Comparison of ENCODE assay signal across 9 cellular contexts in genomic region chr12:53052419-53053222, GRCh38. TPM values are rescaled to one million over a fixed set of nuclear protein-coding genes. Genes with fewer than 3 reads are reported as not detected.
DNase-seq lines count a peak whose midpoint lies in the region; ATAC-seq and TF ChIP-seq lines count a peak whose summit lies in the region.
"Had no signal": no experiment of that assay in that cellular context is flagged by ENCODE, and none has a peak within 500 bp of the region (broad histone marks: within the 10 kb centered on the region; RNA-seq: fewer than 3 reads in every experiment).

No MANE protein-coding gene starts in this region.

- TF ChIP-seq CTCF in ascending aorta (IDR thresholded peaks at IDR 0.05): no peak

- peak; percentile 61 for DNase-seq in HT1080 (ENCODE audit: low read depth)
- peak in 1 of 2 donors; percentile 92 for DNase-seq in ascending aorta (ENCODE audit: low spot score in 2 of 2)
- DNase-seq in inferior parietal cortex (ENCODE audit: extremely low spot score): peak; percentile 79
- peak; percentile 80 for DNase-seq in smooth muscle cell of the brain vasculature (ENCODE audit: low read depth, low spot score)
- DNase-seq in NCI-H526 (lab: John Stamatoyannopoulos, UW): no peak

- H3K36me3 ChIP-seq in ascending aorta: peaks cover 19 to 39% of the 10 kb centered on the region in 2 donors

- H3K9me3 ChIP-seq in ascending aorta: no peaks in the 10 kb centered on the region

- peaks cover 3 to 48% of the 10 kb centered on the region in 2 donors for H3K4me1 ChIP-seq in ascending aorta

- no peak for ATAC-seq in GM18873 (IDR thresholded peaks at IDR 0.05; ENCODE audit: low FRiP score, unreplicated experiment)
- ATAC-seq in GM18502 (IDR thresholded peaks at IDR 0.05; ENCODE audit: poor library complexity, unreplicated experiment): no peak
- ATAC-seq in GM19397 (IDR thresholded peaks at IDR 0.05; ENCODE audit: unreplicated experiment): no peak

- intact Hi-C loops in ascending aorta (cut with DNase I): no loop called here

- no peaks in the 10 kb centered on the region for H3K27me3 ChIP-seq in ascending aorta

- H3K27ac ChIP-seq in ascending aorta: peak overlapping the region; percentile 98 to 99
- H3K27ac ChIP-seq: HL-60 had no signal

- H3K4me3 ChIP-seq in ascending aorta: peak overlapping the region; percentile 75 to 84

RNA-seq across cellular contexts. Expression of gene TNS2, which starts 2.8 kb away (rescaled TPM):
- 29.1 and 32.5 TPM in 2 replicates for total RNA-seq in HT1080 (2014; rRNA removed; shearing (Covaris generic))
- 17.7 and 22.9 TPM in 2 replicates for polyA plus RNA-seq in HT1080 (2015; cell fraction: cytosol; rRNA removed)
- polyA plus RNA-seq in HT1080 (2015; cell fraction: nucleus; rRNA removed): 104 and 109 TPM in 2 replicates
- total RNA-seq in ascending aorta: 608 TPM

RNA-seq across cellular contexts. Expression of gene SPRYD3, which starts 26.6 kb away (rescaled TPM):
- total RNA-seq in HT1080 (2014; rRNA removed; shearing (Covaris generic)): 11.4 and 12.7 TPM in 2 replicates
- polyA plus RNA-seq in HT1080 (2015; cell fraction: cytosol; rRNA removed): 9.2 and 11.7 TPM in 2 replicates
- polyA plus RNA-seq in HT1080 (2015; cell fraction: nucleus; rRNA removed): 11.1 and 12.1 TPM in 2 replicates
- total RNA-seq in ascending aorta: 48.6 TPM

RNA-seq across cellular contexts. Expression of gene IGFBP6, which starts 44.8 kb away (rescaled TPM):
- total RNA-seq in HT1080 (2014; rRNA removed; shearing (Covaris generic)): 58.5 and 72.9 TPM in 2 replicates
- polyA plus RNA-seq in HT1080 (2015; cell fraction: cytosol; rRNA removed): 107 and 132 TPM in 2 replicates
- 65.6 and 75.6 TPM in 2 replicates for polyA plus RNA-seq in HT1080 (2015; cell fraction: nucleus; rRNA removed)
- total RNA-seq in ascending aorta: 1,664 TPM

RNA-seq across cellular contexts. Expression of gene EIF4B, which starts 46.4 kb away (rescaled TPM):
- total RNA-seq in HT1080 (2014; rRNA removed; shearing (Covaris generic)): 563 and 574 TPM in 2 replicates
- polyA plus RNA-seq in HT1080 (2015; cell fraction: cytosol; rRNA removed): 388 and 515 TPM in 2 replicates
- 236 and 286 TPM in 2 replicates for polyA plus RNA-seq in HT1080 (2015; cell fraction: nucleus; rRNA removed)
- total RNA-seq in ascending aorta: 181 TPM

RNA-seq across cellular contexts. Expression of gene SOAT2, which starts 50.7 kb away (rescaled TPM):
- not detected in 2 replicates for total RNA-seq in HT1080 (2014; rRNA removed; shearing (Covaris generic))
- 0.12 TPM in 1 of 2 replicates, not detected in the other for polyA plus RNA-seq in HT1080 (2015; cell fraction: cytosol; rRNA removed)
- 0.07 TPM in 1 of 2 replicates, not detected in the other for polyA plus RNA-seq in HT1080 (2015; cell fraction: nucleus; rRNA removed)
- not detected for total RNA-seq in ascending aorta

Comparison
In these comparisons a context has a peak if more than half of its experiments do, and no peak if none do; other contexts are left out.
1. DNase-seq: peak in HT1080 (single experiment), inferior parietal cortex (single experiment) and smooth muscle cell of the brain vasculature (single experiment); none in NCI-H526 (0 of 2).
2. RNA of gene TNS2, which starts 2.8 kb away (total RNA-seq): 608 TPM in ascending aorta (single experiment); 29.1 to 32.5 TPM in HT1080; every median in the first group is over 10 times any median in the second.
3. RNA of gene IGFBP6, which starts 44.8 kb away (total RNA-seq): 1,664 TPM in ascending aorta (single experiment); 58.5 to 72.9 TPM in HT1080; every median in the first group is over 10 times any median in the second.